1 cellular context compared by ENCODE assay signal in the genomic region with DNA sequence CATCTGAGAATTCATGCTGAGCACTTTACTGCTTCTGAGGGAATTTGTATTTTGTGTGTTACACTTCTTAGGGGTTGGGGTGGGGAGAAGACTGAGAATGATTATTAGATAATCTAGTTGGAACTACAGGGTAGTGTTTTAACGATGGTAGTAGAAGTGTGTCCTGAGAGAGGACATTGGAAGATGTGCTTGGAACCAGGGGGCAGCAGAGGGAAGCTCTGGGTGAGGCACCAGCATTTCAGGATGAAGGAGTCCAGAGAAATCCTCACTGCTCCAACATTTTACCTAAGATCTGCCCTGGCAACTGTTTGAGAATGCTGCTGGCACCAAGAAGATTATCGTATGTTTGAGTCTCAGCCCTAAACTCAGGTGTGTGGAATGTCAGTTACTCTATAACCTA.
TF ChIP-seq lines count a peak whose summit lies in the region.

No MANE protein-coding gene starts in this region.

TF ChIP-seq in H1, 55 proteins besides CTCF, POLR2A, EP300 and RAD21:
- no peak for TF ChIP-seq TEAD4 (IDR thresholded peaks at IDR 0.05; ENCODE audit: low read depth, low read length)
- no peak for TF ChIP-seq EZH2 (IDR thresholded peaks at IDR 0.05; ENCODE audit: low read depth, low read length, severe bottlenecking)
- no peak for TF ChIP-seq RXRA (IDR thresholded peaks at IDR 0.05; ENCODE audit: insufficient read depth, low read depth, low read length)
- no peak for TF ChIP-seq BACH1 (IDR thresholded peaks at IDR 0.05; ENCODE audit: low read length)
- no peak for TF ChIP-seq ZNF274 (IDR thresholded peaks at IDR 0.05; ENCODE audit: borderline replicate concordance, extremely low read depth, low read length)
- no peak for TF ChIP-seq GABPA (IDR thresholded peaks at IDR 0.05; ENCODE audit: borderline replicate concordance, insufficient read depth, low read length)
- no peak for TF ChIP-seq BRCA1 (IDR thresholded peaks at IDR 0.05; ENCODE audit: low read depth, low read length)
- TF ChIP-seq RBBP5 (IDR thresholded peaks at IDR 0.05; ENCODE audit: borderline replicate concordance, low read depth, low read length), result no peak
- no peak for TF ChIP-seq PHF8 (conservative IDR thresholded peaks at IDR 0.05; ENCODE audit: low read depth, low read length)
- no peak for TF ChIP-seq JUND (IDR thresholded peaks at IDR 0.05; ENCODE audit: low read length)
- no peak for TF ChIP-seq TAF7 (optimal IDR thresholded peaks at IDR 0.05; ENCODE audit: borderline replicate concordance, low read depth, low read length)
- no peak for TF ChIP-seq SRF (IDR thresholded peaks at IDR 0.05; ENCODE audit: low read depth, low read length)
- TF ChIP-seq SP1 (IDR thresholded peaks at IDR 0.05; ENCODE audit: low read depth, low read length), result no peak
- no peak for TF ChIP-seq CEBPB (IDR thresholded peaks at IDR 0.05; ENCODE audit: low read depth, low read length)
- TF ChIP-seq HDAC6 (IDR thresholded peaks at IDR 0.05; ENCODE audit: low read depth, low read length), result no peak
- no peak for TF ChIP-seq EGR1 (IDR thresholded peaks at IDR 0.05; ENCODE audit: borderline replicate concordance, low read depth, low read length)
- TF ChIP-seq ASH2L (IDR thresholded peaks at IDR 0.05; ENCODE audit: low read length), result no peak
- TF ChIP-seq TCF12 (IDR thresholded peaks at IDR 0.05; ENCODE audit: low read depth, low read length), result no peak
